ENCODE assay signal across 1 cellular context in genomic region chrX:13473666-13474516, GRCh38.
TF ChIP-seq lines count a peak whose summit lies in the region.

No MANE protein-coding gene starts in this region.

TF ChIP-seq in GM12878, 131 proteins besides CTCF, POLR2A, EP300 and RAD21 (continued from another document):
- TF ChIP-seq GATAD2B (conservative IDR thresholded peaks at IDR 0.05; ENCODE audit: low read depth) (peak; percentile 63; the same call in 1 of the 2 replicates), HDAC6 (IDR thresholded peaks at IDR 0.05; ENCODE audit: unreplicated experiment) (no peak), EED (IDR thresholded peaks at IDR 0.05; ENCODE audit: low read depth) (peak; percentile 69), MTA2 (IDR thresholded peaks at IDR 0.05; ENCODE audit: low read depth) (0 out of 2 replicates have a peak, but pooled peaks have one; percentile 15), SIX5 (IDR thresholded peaks at IDR 0.05; ENCODE audit: low read depth, low read length, severe bottlenecking) (no peak), E2F8 (IDR thresholded peaks at IDR 0.05; ENCODE audit: low read depth, partially characterized antibody) (no peak), BCL3 (IDR thresholded peaks at IDR 0.05; ENCODE audit: borderline replicate concordance, insufficient read depth, low read depth, low read length, poor library complexity, severe bottlenecking) (no peak), MYB (IDR thresholded peaks at IDR 0.05; ENCODE audit: borderline replicate concordance, low read depth, low read length) (no peak), USF2 (IDR thresholded peaks at IDR 0.05; ENCODE audit: borderline replicate concordance, low read depth, low read length) (no peak), ZNF384 (IDR thresholded peaks at IDR 0.05; ENCODE audit: borderline replicate concordance, low read depth, low read length) (no peak), STAT3 (IDR thresholded peaks at IDR 0.05; ENCODE audit: low read depth, low read length) (no peak), BHLHE40 (IDR thresholded peaks at IDR 0.05; ENCODE audit: borderline replicate concordance in 1 of 2, low read depth in 2 of 2, low read length in 1 of 2) (peak in 1 of 2 experiments; percentile 16; a peak in 2 of 4 replicates), POLR2AphosphoS5 (IDR thresholded peaks at IDR 0.05; ENCODE audit: low read length) (peak; percentile 61; the same call in 1 of the 2 replicates), BMI1 (IDR thresholded peaks at IDR 0.05; ENCODE audit: borderline replicate concordance) (no peak), MYC (IDR thresholded peaks at IDR 0.05; ENCODE audit: insufficient read depth, insufficient read length, insufficient replicate concordance, low read length, severe bottlenecking) (no peak), NFIC (IDR thresholded peaks at IDR 0.05; ENCODE audit: low read depth, low read length) (peak; percentile 64; the same call in 1 of the 2 replicates), SMAD1 (IDR thresholded peaks at IDR 0.05; ENCODE audit: low read depth, partially characterized antibody) (no peak), JUND (IDR thresholded peaks at IDR 0.05; ENCODE audit: low read depth, low read length) (no peak), ATF3 (IDR thresholded peaks at IDR 0.05; ENCODE audit: borderline replicate concordance, extremely low read depth, low read depth, low read length) (no peak), CBX5 (IDR thresholded peaks at IDR 0.05; ENCODE audit: low read depth) (no peak), ZNF622 (IDR thresholded peaks at IDR 0.05) (no peak), HSF1 (IDR thresholded peaks at IDR 0.05; ENCODE audit: low read depth, low read length) (no peak), YBX1 (IDR thresholded peaks at IDR 0.05) (no peak), STAT1 (conservative IDR thresholded peaks at IDR 0.05) (no peak), LARP7 (IDR thresholded peaks at IDR 0.05) (no peak; the same call in 1 of the 2 replicates), NR2F1 (conservative IDR thresholded peaks at IDR 0.05) (no peak), SREBF1 (IDR thresholded peaks at IDR 0.05; ENCODE audit: low read length) (no peak), ZNF687 (IDR thresholded peaks at IDR 0.05) (peak; percentile 49), ATF2 (IDR thresholded peaks at IDR 0.05; ENCODE audit: low read length) (peak; percentile 62; the same call in 1 of the 2 replicates), CEBPB (IDR thresholded peaks at IDR 0.05; ENCODE audit: borderline replicate concordance in 1 of 2, low read depth in 2 of 2, low read length in 2 of 2) (no peak), MXI1 (IDR thresholded peaks at IDR 0.05; ENCODE audit: low read depth, low read length) (no peak), TAF1 (IDR thresholded peaks at IDR 0.05; ENCODE audit: borderline replicate concordance, low read depth, low read length) (0 out of 2 replicates have a peak, but pooled peaks have one; percentile 8), KLF5 (IDR thresholded peaks at IDR 0.05; ENCODE audit: partially characterized antibody) (no peak), MEF2A (IDR thresholded peaks at IDR 0.05; ENCODE audit: insufficient read depth, low read depth, low read length) (peak; percentile 93), RCOR1 (conservative IDR thresholded peaks at IDR 0.05; ENCODE audit: low read depth, low read length) (no peak), MLLT1 (IDR thresholded peaks at IDR 0.05) (no peak), PAX8 (IDR thresholded peaks at IDR 0.05) (no peak), ASH2L (IDR thresholded peaks at IDR 0.05; ENCODE audit: borderline replicate concordance, low read depth) (peak; percentile 72; the same call in 1 of the 2 replicates), PBX3 (IDR thresholded peaks at IDR 0.05; ENCODE audit: insufficient replicate concordance, low read depth, low read length) (no peak), CHD2 (IDR thresholded peaks at IDR 0.05; ENCODE audit: borderline replicate concordance, low read depth, low read length) (peak; percentile 43; the same call in 1 of the 2 replicates), ETV6 (conservative IDR thresholded peaks at IDR 0.05 in 1 of 2, IDR thresholded peaks at IDR 0.05 in 1 of 2; ENCODE audit: borderline replicate concordance in 1 of 2, low read depth in 1 of 2) (no peak), ZZZ3 (IDR thresholded peaks at IDR 0.05; ENCODE audit: control insufficient read depth, insufficient read length, low read depth) (no peak), POU2F2 (IDR thresholded peaks at IDR 0.05; ENCODE audit: borderline replicate concordance, low read depth, low read length) (peak; percentile 10; the same call in 1 of the 3 replicates), ATF7 (IDR thresholded peaks at IDR 0.05; ENCODE audit: low read depth) (no peak; the same call in 1 of the 2 replicates), PAX5 (IDR thresholded peaks at IDR 0.05; ENCODE audit: borderline replicate concordance, low read depth, low read length) (peak; percentile 67; the same call in 1 of the 2 replicates)
